ENCODE assay signal across 8 cellular contexts in the genomic region with DNA sequence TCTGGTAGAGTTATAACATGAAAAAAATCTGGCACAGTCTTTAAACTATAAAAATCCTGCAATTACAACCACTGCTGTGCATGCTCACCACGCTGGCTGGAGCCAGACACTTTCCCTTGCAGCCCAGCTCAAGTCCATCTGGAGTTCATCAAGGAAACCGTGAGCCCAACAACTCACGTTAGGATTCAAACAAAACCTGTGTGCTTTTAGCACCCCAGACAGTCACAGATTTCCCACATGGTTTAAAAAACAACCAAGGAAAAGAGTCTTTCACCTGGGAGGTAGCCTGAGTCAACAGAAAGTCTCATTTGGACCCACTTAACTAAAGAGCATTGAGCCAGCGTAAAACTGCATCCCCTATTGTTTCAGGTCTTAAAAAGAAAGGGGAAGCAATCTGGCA. TPM values are rescaled to one million over a fixed set of nuclear protein-coding genes. Genes with fewer than 3 reads are reported as not detected.
DNase-seq lines count a peak whose midpoint lies in the region; ATAC-seq and TF ChIP-seq lines count a peak whose summit lies in the region.

No MANE protein-coding gene starts in this region.

- peaks cover 2 to 7% of the 10 kb centered on the region in 2 donors for H3K9me3 Mint-ChIP-seq in effector memory CD8-positive, alpha-beta T cell

- H3K36me3 Mint-ChIP-seq in effector memory CD8-positive, alpha-beta T cell (ENCODE audit: insufficient read depth), result no peaks in the 10 kb centered on the region

- DNase-seq in AG20443 (ENCODE audit: low spot score) (peak; percentile 75), NCI-H2171 (lab: John Stamatoyannopoulos, UW) (peak; percentile 62), epithelial cell of esophagus (ENCODE audit: low read depth) (no peak), myocyte (ENCODE audit: low read depth) (peak; percentile 67), NOMO-1 (lab: John Stamatoyannopoulos, UW; ENCODE audit: unreplicated experiment in 2 of 2) (no peak), G401 (ENCODE audit: low spot score) (no peak)
- no peak for DNase-seq in effector memory CD8-positive, alpha-beta T cell

- H3K27me3 Mint-ChIP-seq in effector memory CD8-positive, alpha-beta T cell, result no peaks in the 10 kb centered on the region

- no peaks in the 10 kb centered on the region for H3K4me1 Mint-ChIP-seq in effector memory CD8-positive, alpha-beta T cell (ENCODE audit: low read depth in 2 of 2)

- H3K4me3 ChIP-seq in epithelial cell of esophagus (ENCODE audit: low read length), result peak overlapping the region; percentile 88

- in situ Hi-C loops in G401 (cut with HindIII; ENCODE audit: low sequenced_read_pairs), result no loop called here

- no peak overlapping the region for H3K4me3 Mint-ChIP-seq in effector memory CD8-positive, alpha-beta T cell

- no peak for ATAC-seq in HG02678 (IDR thresholded peaks at IDR 0.05; ENCODE audit: unreplicated experiment)
- no peak for ATAC-seq in effector memory CD8-positive, alpha-beta T cell (replicated peaks)

- no peak for TF ChIP-seq CTCF in epithelial cell of esophagus (IDR thresholded peaks at IDR 0.05; ENCODE audit: insufficient read depth, low read depth, low read length, missing control alignments)

- H3K27ac Mint-ChIP-seq in effector memory CD8-positive, alpha-beta T cell, result no peak overlapping the region

RNA-seq across cellular contexts. Expression of a gene that starts 4.7 kb away (rescaled TPM):
- total RNA-seq in myocyte, result 14.4 and 19.1 TPM in 2 replicates
- 8.5 TPM for polyA plus RNA-seq in myocyte (2012)
- 0.58 and 0.74 TPM in 2 replicates for total RNA-seq in G401 (2014; rRNA removed; shearing (Covaris generic))

Comparison
In these comparisons a context has a peak if more than half of its experiments do, and no peak if none do; other contexts are left out.
1. DNase-seq: peak in AG20443 (single experiment), NCI-H2171 (single experiment) and myocyte (single experiment); none in epithelial cell of esophagus (single experiment), effector memory CD8-positive, alpha-beta T cell (0 of 3), NOMO-1 (0 of 2) and G401 (single experiment).